ENCODE assay signal across 31 cellular contexts in the genomic region with DNA sequence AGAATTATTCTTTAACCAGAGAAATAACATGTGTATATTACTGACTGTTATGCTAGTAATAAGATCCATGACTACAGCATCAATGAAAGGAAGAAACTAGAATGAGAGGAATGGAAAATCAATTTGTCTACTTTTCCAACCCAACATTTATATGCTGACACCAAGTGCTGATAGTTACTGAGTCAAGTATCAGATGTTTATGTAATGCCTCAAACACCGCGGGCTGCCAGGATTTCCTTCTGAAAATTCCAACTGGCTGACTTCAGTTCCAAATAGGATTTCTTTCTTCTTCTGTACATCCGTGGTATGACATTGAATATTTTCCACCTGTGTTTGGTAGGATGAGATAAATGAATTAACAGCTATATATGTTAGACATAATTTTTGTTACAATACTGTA.
"Had no signal": no experiment of that assay in that cellular context is flagged by ENCODE, and none has a peak within 500 bp of the region (broad histone marks: within the 10 kb centered on the region; RNA-seq: fewer than 3 reads in every experiment).

No MANE protein-coding gene starts in this region.

- H3K27me3 ChIP-seq: cardiac muscle cell, neutrophil, ovary, thyroid gland, upper lobe of left lung, vagina had no signal

- H3K4me1 Mint-ChIP-seq: activated CD4-positive, alpha-beta memory T cell treated with anti-CD3 and anti-CD28 coated beads, Interleukin-2, amount 10 ng/mL, durations not matched to agents 7 days and 5 days; activated CD4-positive, alpha-beta T cell treated with anti-CD3 and anti-CD28 coated beads, Interleukin-2, amount 10 ng/mL, durations not matched to agents 24 days and 14 days; activated naive CD4-positive, alpha-beta T cell treated with anti-CD3 and anti-CD28 coated beads, Interleukin-2, amount 50 U/mL, for 24 hours; brain; mesothelial cell of epicardium; naive B cell; nephron progenitor cell; stimulated activated memory B cell treated with anti-CD40 and anti-IgM and Interleukin-4, amounts not matched to agents 10 μg/mL and 1 μg/mL and 100 μg/mL, for 72 hours; stimulated activated naive CD8-positive, alpha-beta T cell treated with anti-CD3 and anti-CD28 coated beads, Interleukin-15, amount 100 ng/mL, for 72 hours had no signal

- H3K36me3 Mint-ChIP-seq: activated naive CD4-positive, alpha-beta T cell treated with anti-CD3 and anti-CD28 coated beads, Interleukin-2, amount 50 U/mL, for 24 hours; brain; mesothelial cell of epicardium; naive B cell; stimulated activated memory B cell treated with anti-CD40 and anti-IgM and Interleukin-4, amounts not matched to agents 10 μg/mL and 1 μg/mL and 100 μg/mL, for 72 hours had no signal

- H3K4me3 ChIP-seq: cardiac muscle cell, ovary, thyroid gland, upper lobe of left lung, vagina had no signal

- H3K36me3 ChIP-seq: cardiac muscle cell, neutrophil, ovary, thyroid gland, upper lobe of left lung, vagina had no signal

- H3K9me3 ChIP-seq: neutrophil, ovary, thyroid gland, upper lobe of left lung, vagina had no signal

- H3K4me3 Mint-ChIP-seq: activated CD4-positive, alpha-beta memory T cell treated with anti-CD3 and anti-CD28 coated beads, Interleukin-2, amount 10 ng/mL, durations not matched to agents 7 days and 5 days; activated CD4-positive, alpha-beta T cell treated with anti-CD3 and anti-CD28 coated beads, Interleukin-2, amount 10 ng/mL, durations not matched to agents 24 days and 14 days; activated naive CD4-positive, alpha-beta T cell treated with anti-CD3 and anti-CD28 coated beads, Interleukin-2, amount 50 U/mL, for 24 hours; brain; dendritic cell treated with granulocyte-macrophage colony-stimulating factor and Interleukin-4, amounts not matched to agents 40 ng/mL and 50 ng/mL, for 4 days; mesothelial cell of epicardium; naive B cell; nephron progenitor cell; stimulated activated memory B cell treated with anti-CD40 and anti-IgM and Interleukin-4, amounts not matched to agents 10 μg/mL and 1 μg/mL and 100 μg/mL, for 72 hours; stimulated activated naive CD8-positive, alpha-beta T cell treated with anti-CD3 and anti-CD28 coated beads, Interleukin-15, amount 100 ng/mL, for 72 hours had no signal

- H3K27ac ChIP-seq: cardiac muscle cell, neutrophil, ovary, thyroid gland, upper lobe of left lung, vagina had no signal

- H3K4me1 ChIP-seq: thyroid gland, upper lobe of left lung, vagina had no signal

- H3K9me3 Mint-ChIP-seq: activated naive CD4-positive, alpha-beta T cell treated with anti-CD3 and anti-CD28 coated beads, Interleukin-2, amount 50 U/mL, for 24 hours; dendritic cell treated with granulocyte-macrophage colony-stimulating factor and Interleukin-4, amounts not matched to agents 40 ng/mL and 50 ng/mL, for 4 days; mesothelial cell of epicardium; nephron progenitor cell; stimulated activated memory B cell treated with anti-CD40 and anti-IgM and Interleukin-4, amounts not matched to agents 10 μg/mL and 1 μg/mL and 100 μg/mL, for 72 hours had no signal

- H3K27me3 Mint-ChIP-seq: activated CD4-positive, alpha-beta memory T cell treated with anti-CD3 and anti-CD28 coated beads, Interleukin-2, amount 10 ng/mL, durations not matched to agents 7 days and 5 days; activated CD4-positive, alpha-beta T cell treated with anti-CD3 and anti-CD28 coated beads, Interleukin-2, amount 10 ng/mL, durations not matched to agents 24 days and 14 days; activated naive CD4-positive, alpha-beta T cell treated with anti-CD3 and anti-CD28 coated beads, Interleukin-2, amount 50 U/mL, for 24 hours; dendritic cell treated with granulocyte-macrophage colony-stimulating factor and Interleukin-4, amounts not matched to agents 40 ng/mL and 50 ng/mL, for 4 days; stimulated activated memory B cell treated with anti-CD40 and anti-IgM and Interleukin-4, amounts not matched to agents 10 μg/mL and 1 μg/mL and 100 μg/mL, for 72 hours; stimulated activated naive CD8-positive, alpha-beta T cell treated with anti-CD3 and anti-CD28 coated beads, Interleukin-15, amount 100 ng/mL, for 72 hours had no signal

- ATAC-seq: left colon; sciatic nerve; stimulated activated memory B cell treated with anti-CD40 and anti-IgM and Interleukin-4, amounts not matched to agents 10 μg/mL and 1 μg/mL and 100 μg/mL, for 72 hours; stimulated activated naive CD8-positive, alpha-beta T cell treated with anti-CD3 and anti-CD28 coated beads, Interleukin-15, amount 100 ng/mL, for 72 hours had no signal

- DNase-seq: activated CD4-positive, alpha-beta memory T cell treated with anti-CD3 and anti-CD28 coated beads, Interleukin-2, amount 10 ng/mL, durations not matched to agents 7 days and 5 days; activated CD4-positive, alpha-beta T cell treated with anti-CD3 and anti-CD28 coated beads, Interleukin-2, amount 10 ng/mL, durations not matched to agents 24 days and 14 days; activated CD4-positive, CD25-positive, alpha-beta regulatory T cell treated with anti-CD3 and anti-CD28 coated beads, Interleukin-2, amount 50 U/mL, for 72 hours; activated T-cell treated with anti-CD3 and anti-CD28 coated beads, Interleukin-2, amount 50 U/mL, for 48 hours; anterior cingulate cortex; head of caudate nucleus; hippocampal formation; kidney; left colon; mammary epithelial cell; naive B cell; nephron progenitor cell; ovary; small intestine; stimulated activated CD4-positive, alpha-beta T cell treated with anti-CD3 and anti-CD28 coated beads, Interleukin-4, amount 100 ng/mL, for 4 hours; stimulated activated CD8-positive, alpha-beta memory T cell treated with anti-CD3 and anti-CD28 coated beads, Interleukin-4, amount 100 ng/mL, for 48 hours; stimulated activated naive CD8-positive, alpha-beta T cell treated with anti-CD3 and anti-CD28 coated beads, Interleukin-15, amount 100 ng/mL, for 72 hours; T-helper 2 cell; thyroid gland; upper lobe of left lung had no signal

- H3K27ac Mint-ChIP-seq: activated CD4-positive, alpha-beta memory T cell treated with anti-CD3 and anti-CD28 coated beads, Interleukin-2, amount 10 ng/mL, durations not matched to agents 7 days and 5 days; activated CD4-positive, alpha-beta T cell treated with anti-CD3 and anti-CD28 coated beads, Interleukin-2, amount 10 ng/mL, durations not matched to agents 24 days and 14 days; activated naive CD4-positive, alpha-beta T cell treated with anti-CD3 and anti-CD28 coated beads, Interleukin-2, amount 50 U/mL, for 24 hours; activated T-helper 2 cell treated with anti-CD3 and anti-CD28 coated beads, Interferon-gamma antibody, Interleukin-2, Interleukin-4, amounts not matched to agents 10 μg/mL and 5 μg/mL and 100 μg/mL, durations not matched to agents 14 hours and 24 hours and 36 hours; brain; dendritic cell treated with granulocyte-macrophage colony-stimulating factor and Interleukin-4, amounts not matched to agents 40 ng/mL and 50 ng/mL, for 4 days; mesothelial cell of epicardium; naive B cell; nephron progenitor cell; progenitor cell of endocrine pancreas; stimulated activated memory B cell treated with anti-CD40 and anti-IgM and Interleukin-4, amounts not matched to agents 10 μg/mL and 1 μg/mL and 100 μg/mL, for 72 hours; stimulated activated naive CD8-positive, alpha-beta T cell treated with anti-CD3 and anti-CD28 coated beads, Interleukin-15, amount 100 ng/mL, for 72 hours had no signal
